1 cellular context compared by ENCODE assay signal in the genomic region with DNA sequence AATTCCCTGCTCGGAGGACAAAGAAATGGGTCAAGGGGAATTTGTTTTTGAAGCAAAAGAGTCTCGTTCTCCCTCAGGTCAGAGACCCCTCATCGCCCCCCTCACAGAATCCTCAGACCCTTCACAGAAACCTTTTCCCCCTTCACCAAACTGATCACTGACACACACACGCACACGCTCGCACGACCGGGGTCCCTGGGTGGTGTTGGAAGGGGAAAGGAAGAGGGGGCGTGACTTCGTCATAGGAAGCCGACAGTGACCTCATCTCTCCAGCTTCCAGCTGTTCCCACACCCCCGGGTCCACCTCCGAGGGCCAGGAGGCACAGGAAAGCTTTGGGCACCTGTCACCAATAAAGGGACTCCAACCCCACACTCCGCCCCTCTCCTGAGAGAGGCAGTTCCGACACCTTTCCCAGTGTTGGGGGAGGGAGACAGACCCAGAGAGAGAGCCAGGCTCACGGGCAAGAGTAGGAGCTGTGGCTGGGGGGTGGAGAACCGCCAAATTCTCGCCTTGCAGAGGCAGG.
TF ChIP-seq lines count a peak whose summit lies in the region.

No MANE protein-coding gene starts in this region.

TF ChIP-seq in HepG2, 621 proteins besides CTCF, POLR2A, EP300 and RAD21 (continued from another document and continues in another):
- TF ChIP-seq, protein P1, sequence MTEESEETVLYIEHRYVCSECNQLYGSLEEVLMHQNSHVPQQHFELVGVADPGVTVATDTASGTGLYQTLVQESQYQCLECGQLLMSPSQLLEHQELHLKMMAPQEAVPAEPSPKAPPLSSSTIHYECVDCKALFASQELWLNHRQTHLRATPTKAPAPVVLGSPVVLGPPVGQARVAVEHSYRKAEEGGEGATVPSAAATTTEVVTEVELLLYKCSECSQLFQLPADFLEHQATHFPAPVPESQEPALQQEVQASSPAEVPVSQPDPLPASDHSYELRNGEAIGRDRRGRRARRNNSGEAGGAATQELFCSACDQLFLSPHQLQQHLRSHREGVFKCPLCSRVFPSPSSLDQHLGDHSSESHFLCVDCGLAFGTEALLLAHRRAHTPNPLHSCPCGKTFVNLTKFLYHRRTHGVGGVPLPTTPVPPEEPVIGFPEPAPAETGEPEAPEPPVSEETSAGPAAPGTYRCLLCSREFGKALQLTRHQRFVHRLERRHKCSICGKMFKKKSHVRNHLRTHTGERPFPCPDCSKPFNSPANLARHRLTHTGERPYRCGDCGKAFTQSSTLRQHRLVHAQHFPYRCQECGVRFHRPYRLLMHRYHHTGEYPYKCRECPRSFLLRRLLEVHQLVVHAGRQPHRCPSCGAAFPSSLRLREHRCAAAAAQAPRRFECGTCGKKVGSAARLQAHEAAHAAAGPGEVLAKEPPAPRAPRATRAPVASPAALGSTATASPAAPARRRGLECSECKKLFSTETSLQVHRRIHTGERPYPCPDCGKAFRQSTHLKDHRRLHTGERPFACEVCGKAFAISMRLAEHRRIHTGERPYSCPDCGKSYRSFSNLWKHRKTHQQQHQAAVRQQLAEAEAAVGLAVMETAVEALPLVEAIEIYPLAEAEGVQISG (CRISPR knock-in tag; IDR thresholded peaks at IDR 0.05): peak; percentile 13; the same call in 1 of the 2 replicates
- TF ChIP-seq JARID2 (CRISPR knock-in tag; IDR thresholded peaks at IDR 0.05; ENCODE audit: insufficient replicate concordance): no peak
- TF ChIP-seq ZNF839 (CRISPR knock-in tag; IDR thresholded peaks at IDR 0.05; ENCODE audit: borderline replicate concordance): no peak
- TF ChIP-seq CREM (IDR thresholded peaks at IDR 0.05): peak; percentile 85
- no peak for TF ChIP-seq CREM (CRISPR knock-in tag; IDR thresholded peaks at IDR 0.05)
- TF ChIP-seq FOSL2 (CRISPR knock-in tag; IDR thresholded peaks at IDR 0.05): peak; percentile 45; the same call in 1 of the 2 replicates
- TF ChIP-seq, protein P2, sequence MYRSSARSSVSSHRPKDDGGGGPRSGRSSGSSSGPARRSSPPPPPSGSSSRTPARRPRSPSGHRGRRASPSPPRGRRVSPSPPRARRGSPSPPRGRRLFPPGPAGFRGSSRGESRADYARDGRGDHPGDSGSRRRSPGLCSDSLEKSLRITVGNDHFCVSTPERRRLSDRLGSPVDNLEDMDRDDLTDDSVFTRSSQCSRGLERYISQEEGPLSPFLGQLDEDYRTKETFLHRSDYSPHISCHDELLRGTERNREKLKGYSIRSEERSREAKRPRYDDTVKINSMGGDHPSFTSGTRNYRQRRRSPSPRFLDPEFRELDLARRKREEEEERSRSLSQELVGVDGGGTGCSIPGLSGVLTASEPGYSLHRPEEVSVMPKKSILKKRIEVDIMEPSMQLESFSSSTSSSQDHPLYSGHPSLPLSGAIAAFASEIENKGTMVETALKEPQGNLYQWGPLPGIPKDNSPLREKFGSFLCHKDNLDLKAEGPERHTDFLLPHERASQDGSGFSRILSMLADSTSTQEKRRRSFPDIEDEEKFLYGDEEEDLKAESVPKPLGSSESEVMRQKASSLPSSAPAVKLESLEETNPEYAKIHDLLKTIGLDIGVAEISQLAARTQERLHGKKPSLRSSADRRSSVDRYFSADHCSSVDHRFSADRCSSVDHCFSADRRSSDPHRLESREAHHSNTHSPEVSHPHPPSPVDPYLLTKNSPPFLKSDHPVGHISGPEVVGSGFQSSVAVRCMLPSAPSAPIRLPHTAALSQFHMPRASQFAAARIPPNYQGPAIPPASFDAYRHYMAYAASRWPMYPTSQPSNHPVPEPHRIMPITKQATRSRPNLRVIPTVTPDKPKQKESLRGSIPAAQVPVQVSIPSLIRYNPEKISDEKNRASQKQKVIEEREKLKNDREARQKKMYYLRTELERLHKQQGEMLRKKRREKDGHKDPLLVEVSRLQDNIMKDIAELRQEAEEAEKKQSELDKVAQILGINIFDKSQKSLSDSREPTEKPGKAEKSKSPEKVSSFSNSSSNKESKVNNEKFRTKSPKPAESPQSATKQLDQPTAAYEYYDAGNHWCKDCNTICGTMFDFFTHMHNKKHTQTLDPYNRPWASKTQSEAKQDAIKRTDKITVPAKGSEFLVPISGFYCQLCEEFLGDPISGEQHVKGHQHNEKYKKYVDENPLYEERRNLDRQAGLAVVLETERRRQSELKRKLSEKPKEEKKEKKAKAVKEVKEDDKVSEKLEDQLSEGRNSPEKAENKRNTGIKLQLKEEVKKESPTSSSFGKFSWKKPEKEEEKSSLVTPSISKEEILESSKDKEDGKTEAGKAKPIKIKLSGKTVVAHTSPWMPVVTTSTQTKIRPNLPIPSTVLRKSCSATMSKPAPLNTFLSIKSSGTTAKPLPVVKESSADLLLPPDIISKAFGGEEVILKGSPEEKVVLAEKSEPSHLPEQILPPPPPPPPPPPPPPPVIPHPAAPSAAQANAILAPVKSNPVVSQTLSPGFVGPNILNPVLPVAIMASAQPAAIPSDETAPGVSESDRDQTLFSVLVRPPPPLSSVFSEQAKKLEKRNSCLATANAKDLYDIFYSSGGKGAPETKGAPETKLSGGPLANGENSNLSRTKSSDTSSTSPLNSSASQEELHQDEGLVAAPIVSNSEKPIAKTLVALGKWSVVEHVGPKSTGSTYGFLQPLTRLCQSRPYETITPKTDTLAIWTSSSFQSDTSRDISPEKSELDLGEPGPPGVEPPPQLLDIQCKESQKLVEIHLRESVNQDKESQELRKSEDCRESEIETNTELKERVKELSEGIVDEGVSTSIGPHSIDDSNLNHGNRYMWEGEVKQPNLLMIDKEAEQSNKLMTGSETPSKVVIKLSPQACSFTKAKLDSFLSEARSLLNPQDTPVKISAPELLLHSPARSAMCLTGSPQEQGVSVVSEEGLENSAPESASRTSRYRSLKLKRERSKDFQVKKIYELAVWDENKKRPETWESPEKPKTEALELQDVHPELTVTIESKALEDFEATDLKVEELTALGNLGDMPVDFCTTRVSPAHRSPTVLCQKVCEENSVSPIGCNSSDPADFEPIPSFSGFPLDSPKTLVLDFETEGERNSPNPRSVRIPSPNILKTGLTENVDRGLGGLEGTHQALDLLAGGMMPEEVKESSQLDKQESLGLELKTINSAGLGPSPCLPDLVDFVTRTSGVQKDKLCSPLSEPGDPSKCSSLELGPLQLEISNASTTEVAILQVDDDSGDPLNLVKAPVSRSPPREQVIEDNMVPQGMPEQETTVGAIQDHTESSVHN (CRISPR knock-in tag; IDR thresholded peaks at IDR 0.05): no peak
- peak; percentile 16; the same call in 1 of the 3 replicates for TF ChIP-seq MXI1 (IDR thresholded peaks at IDR 0.05; ENCODE audit: borderline replicate concordance, low read depth, low read length)
- TF ChIP-seq SAP130 (CRISPR knock-in tag; IDR thresholded peaks at IDR 0.05; ENCODE audit: low read depth): peak; percentile 80
- no peak; the same call in 1 of the 2 replicates for TF ChIP-seq ZNF317 (CRISPR knock-in tag; IDR thresholded peaks at IDR 0.05)
- 0 out of 2 replicates have a peak, but pooled peaks have one; percentile 42 for TF ChIP-seq PCBP1 (IDR thresholded peaks at IDR 0.05; ENCODE audit: borderline replicate concordance, low read depth, low read length)
- no peak for TF ChIP-seq ZNF232 (CRISPR knock-in tag; IDR thresholded peaks at IDR 0.05; ENCODE audit: borderline replicate concordance)
- no peak for TF ChIP-seq CHD2 (IDR thresholded peaks at IDR 0.05; ENCODE audit: low read depth, low read length)
- TF ChIP-seq ZIK1 (CRISPR knock-in tag; IDR thresholded peaks at IDR 0.05; ENCODE audit: borderline replicate concordance, low read depth): no peak
- no peak for TF ChIP-seq ZNF430 (CRISPR knock-in tag; IDR thresholded peaks at IDR 0.05)
- TF ChIP-seq, protein P3, sequence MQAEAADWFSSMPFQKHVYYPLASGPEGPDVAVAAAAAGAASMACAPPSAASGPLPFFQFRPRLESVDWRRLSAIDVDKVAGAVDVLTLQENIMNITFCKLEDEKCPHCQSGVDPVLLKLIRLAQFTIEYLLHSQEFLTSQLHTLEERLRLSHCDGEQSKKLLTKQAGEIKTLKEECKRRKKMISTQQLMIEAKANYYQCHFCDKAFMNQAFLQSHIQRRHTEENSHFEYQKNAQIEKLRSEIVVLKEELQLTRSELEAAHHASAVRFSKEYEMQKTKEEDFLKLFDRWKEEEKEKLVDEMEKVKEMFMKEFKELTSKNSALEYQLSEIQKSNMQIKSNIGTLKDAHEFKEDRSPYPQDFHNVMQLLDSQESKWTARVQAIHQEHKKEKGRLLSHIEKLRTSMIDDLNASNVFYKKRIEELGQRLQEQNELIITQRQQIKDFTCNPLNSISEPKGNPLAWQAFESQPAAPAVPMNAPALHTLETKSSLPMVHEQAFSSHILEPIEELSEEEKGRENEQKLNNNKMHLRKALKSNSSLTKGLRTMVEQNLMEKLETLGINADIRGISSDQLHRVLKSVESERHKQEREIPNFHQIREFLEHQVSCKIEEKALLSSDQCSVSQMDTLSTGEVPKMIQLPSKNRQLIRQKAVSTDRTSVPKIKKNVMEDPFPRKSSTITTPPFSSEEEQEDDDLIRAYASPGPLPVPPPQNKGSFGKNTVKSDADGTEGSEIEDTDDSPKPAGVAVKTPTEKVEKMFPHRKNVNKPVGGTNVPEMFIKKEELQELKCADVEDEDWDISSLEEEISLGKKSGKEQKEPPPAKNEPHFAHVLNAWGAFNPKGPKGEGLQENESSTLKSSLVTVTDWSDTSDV (CRISPR knock-in tag; IDR thresholded peaks at IDR 0.05): 0 out of 2 replicates have a peak, but pooled peaks have one; percentile 25
- TF ChIP-seq POLR2AphosphoS5 (IDR thresholded peaks at IDR 0.05; ENCODE audit: low read depth, low read length): peak; percentile 76
- 0 out of 2 replicates have a peak, but pooled peaks have one; percentile 40 for TF ChIP-seq ZNF441 (CRISPR knock-in tag; IDR thresholded peaks at IDR 0.05; ENCODE audit: borderline replicate concordance)
- TF ChIP-seq TARDBP (CRISPR knock-in tag; IDR thresholded peaks at IDR 0.05): peak; percentile 52; the same call in 1 of the 2 replicates
- TF ChIP-seq ZNF576 (CRISPR knock-in tag; IDR thresholded peaks at IDR 0.05): no peak
- no peak for TF ChIP-seq TSC22D2 (CRISPR knock-in tag; IDR thresholded peaks at IDR 0.05; ENCODE audit: borderline replicate concordance)
- peak; percentile 58 for TF ChIP-seq DRAP1 (CRISPR knock-in tag; IDR thresholded peaks at IDR 0.05)
- TF ChIP-seq, protein P4, sequence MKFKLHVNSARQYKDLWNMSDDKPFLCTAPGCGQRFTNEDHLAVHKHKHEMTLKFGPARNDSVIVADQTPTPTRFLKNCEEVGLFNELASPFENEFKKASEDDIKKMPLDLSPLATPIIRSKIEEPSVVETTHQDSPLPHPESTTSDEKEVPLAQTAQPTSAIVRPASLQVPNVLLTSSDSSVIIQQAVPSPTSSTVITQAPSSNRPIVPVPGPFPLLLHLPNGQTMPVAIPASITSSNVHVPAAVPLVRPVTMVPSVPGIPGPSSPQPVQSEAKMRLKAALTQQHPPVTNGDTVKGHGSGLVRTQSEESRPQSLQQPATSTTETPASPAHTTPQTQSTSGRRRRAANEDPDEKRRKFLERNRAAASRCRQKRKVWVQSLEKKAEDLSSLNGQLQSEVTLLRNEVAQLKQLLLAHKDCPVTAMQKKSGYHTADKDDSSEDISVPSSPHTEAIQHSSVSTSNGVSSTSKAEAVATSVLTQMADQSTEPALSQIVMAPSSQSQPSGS (CRISPR knock-in tag; IDR thresholded peaks at IDR 0.05): peak; percentile 45; the same call in 1 of the 2 replicates
- TF ChIP-seq BORCS8-MEF2B (CRISPR knock-in tag; IDR thresholded peaks at IDR 0.05): 0 out of 2 replicates have a peak, but pooled peaks have one; percentile 21
- TF ChIP-seq ZBTB21 (CRISPR knock-in tag; IDR thresholded peaks at IDR 0.05): peak; percentile 96
- TF ChIP-seq RORA (CRISPR knock-in tag; IDR thresholded peaks at IDR 0.05): no peak
- no peak for TF ChIP-seq ZNF562 (CRISPR knock-in tag; IDR thresholded peaks at IDR 0.05; ENCODE audit: borderline replicate concordance)
- TF ChIP-seq ZFP1 (CRISPR knock-in tag; IDR thresholded peaks at IDR 0.05): no peak
- TF ChIP-seq CC2D1A (CRISPR knock-in tag; IDR thresholded peaks at IDR 0.05): no peak
- TF ChIP-seq IKZF4 (CRISPR knock-in tag; IDR thresholded peaks at IDR 0.05; ENCODE audit: borderline replicate concordance, low read depth, not compliant biosample characterization): no peak
- no peak for TF ChIP-seq ZBTB4 (CRISPR knock-in tag; IDR thresholded peaks at IDR 0.05; ENCODE audit: borderline replicate concordance)
- TF ChIP-seq THAP11 (CRISPR knock-in tag; IDR thresholded peaks at IDR 0.05): 0 out of 2 replicates have a peak, but pooled peaks have one; percentile 13
- no peak; the same call in 1 of the 2 replicates for TF ChIP-seq ZFP41 (CRISPR knock-in tag; IDR thresholded peaks at IDR 0.05; ENCODE audit: borderline replicate concordance)
- TF ChIP-seq HMG20A (CRISPR knock-in tag; IDR thresholded peaks at IDR 0.05; ENCODE audit: borderline replicate concordance): no peak
- peak; percentile 35; the same call in 1 of the 2 replicates for TF ChIP-seq SP5 (CRISPR knock-in tag; IDR thresholded peaks at IDR 0.05; ENCODE audit: borderline replicate concordance, low read depth)
